8 cellular contexts compared by ENCODE assay signal in the genomic region with DNA sequence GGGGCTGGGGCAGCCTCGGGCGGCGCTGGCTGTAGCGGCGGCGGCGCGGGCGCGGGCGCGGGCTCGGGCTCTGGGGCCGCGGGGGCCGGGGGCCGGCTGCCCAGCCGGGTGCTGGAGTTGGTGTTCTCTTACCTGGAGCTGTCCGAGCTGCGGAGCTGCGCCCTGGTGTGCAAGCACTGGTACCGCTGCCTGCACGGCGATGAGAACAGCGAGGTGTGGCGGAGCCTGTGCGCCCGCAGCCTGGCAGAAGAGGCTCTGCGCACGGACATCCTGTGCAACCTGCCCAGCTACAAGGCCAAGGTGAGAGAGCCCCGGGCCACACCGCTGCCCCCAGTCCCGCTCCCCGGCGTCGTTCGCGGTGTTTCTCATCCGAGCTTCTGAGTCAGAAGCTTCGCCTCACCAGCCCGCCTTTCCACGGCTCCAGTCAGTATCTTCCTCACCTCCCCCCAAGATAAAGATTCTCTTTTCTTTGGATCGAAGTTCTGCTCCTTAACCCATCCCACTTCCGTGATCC. TPM values are rescaled to one million over a fixed set of nuclear protein-coding genes. Genes with fewer than 3 reads are reported as not detected.
DNase-seq lines count a peak whose midpoint lies in the region; ATAC-seq and TF ChIP-seq lines count a peak whose summit lies in the region.

No MANE protein-coding gene starts in this region.

- H2BK15ac ChIP-seq in neuronal stem cell (ENCODE audit: low read length): no peak overlapping the region

- no peak for TF ChIP-seq CTCF in fibroblast of villous mesenchyme (IDR thresholded peaks at IDR 0.05; ENCODE audit: insufficient read depth, low read depth, low read length)
- no peak for TF ChIP-seq CTCF in tibial nerve (IDR thresholded peaks at IDR 0.05)

- H3K27ac ChIP-seq in neuronal stem cell (replicated peaks; ENCODE audit: low read length) (no peak overlapping the region), tibial nerve (peak overlapping the region in 3 of 4 donors; percentile 81 to 92 (median 84))

- no peak overlapping the region for H2BK5ac ChIP-seq in neuronal stem cell (ENCODE audit: low read length)

- H3K4me3 ChIP-seq in fibroblast of villous mesenchyme (ENCODE audit: low read depth, low read length) (peak overlapping the region; percentile 100), neuronal stem cell (ENCODE audit: low read length in 2 of 2) (peak overlapping the region; percentile 85 to 98), tibial nerve (peak overlapping the region; percentile 65 to 98 (median 87))

- peak; percentile 50 for DNase-seq in NCI-H2107 (lab: John Stamatoyannopoulos, UW)
- no peak for DNase-seq in NCI-H2107 treated with DMSO at 0.1 percent for 48 hours (lab: John Stamatoyannopoulos, UW; ENCODE audit: unreplicated experiment)
- peak; percentile 36 for DNase-seq in NCI-H345 treated with DMSO at 0.1 percent for 48 hours (lab: John Stamatoyannopoulos, UW; ENCODE audit: unreplicated experiment)
- peak; percentile 38 for DNase-seq in activated T-helper 1 cell treated with Interleukin-2 at 50 U/mL for 16 hours (ENCODE audit: low read depth)
- DNase-seq in fibroblast of villous mesenchyme (ENCODE audit: low read depth): peak; percentile 30
- no peak for DNase-seq in neuronal stem cell (ENCODE audit: low spot score)
- DNase-seq in tibial nerve (ENCODE audit: low spot score in 2 of 2): no peak

- peak; percentile 33 for ATAC-seq in HG02870 (IDR thresholded peaks at IDR 0.05; ENCODE audit: unreplicated experiment)

- H3K27me3 ChIP-seq in neuronal stem cell (ENCODE audit: control insufficient read depth in 3 of 3, insufficient read depth in 3 of 3, low read depth in 1 of 3, low read length in 3 of 3) (no peaks in the 10 kb centered on the region), tibial nerve (no peaks in the 10 kb centered on the region)

- H2BK12ac ChIP-seq in neuronal stem cell (ENCODE audit: low read length): no peak overlapping the region

- peak overlapping the region; percentile 82 for H3K4me2 ChIP-seq in neuronal stem cell (ENCODE audit: insufficient read depth, low read length, poor library complexity, severe bottlenecking)

- peak overlapping the region; percentile 25 for H2AK5ac ChIP-seq in neuronal stem cell (ENCODE audit: low read depth, low read length)

- H3K4me1 ChIP-seq in neuronal stem cell (ENCODE audit: control insufficient read depth in 2 of 2, insufficient read depth in 1 of 2, low read depth in 1 of 2, low read length in 2 of 2): peaks cover 1 to 5% of the 10 kb centered on the region in 2 donors
- peaks cover 0 to 47% (median 15%) of the 10 kb centered on the region in 4 donors for H3K4me1 ChIP-seq in tibial nerve

- H4K91ac ChIP-seq in neuronal stem cell (ENCODE audit: low read depth, low read length, poor library complexity): no peak overlapping the region

- no peak for TF ChIP-seq EP300 in tibial nerve (IDR thresholded peaks at IDR 0.05)

- TF ChIP-seq POLR2A in tibial nerve (IDR thresholded peaks at IDR 0.05): no peak

- H4K8ac ChIP-seq in neuronal stem cell (ENCODE audit: low read depth, low read length): peak overlapping the region; percentile 29

- WGBS in neuronal stem cell (ENCODE audit: extremely low coverage in 2 of 2, insufficient read length in 2 of 2, insufficient replicate concordance in 1 of 2), 2 donors: no CpG with 5 or more reads among the region's 44 CpGs
- 0 to 1% methylated on average over 20 of the region's 44 CpGs for WGBS in tibial nerve, 2 donors

- H3K14ac ChIP-seq in neuronal stem cell (ENCODE audit: low read length): no peak overlapping the region

- H2BK120ac ChIP-seq in neuronal stem cell (ENCODE audit: low read depth, low read length): no peak overlapping the region

- H3K79me1 ChIP-seq in neuronal stem cell (ENCODE audit: low read depth, low read length): peaks cover 4% of the 10 kb centered on the region

- H3K9me3 ChIP-seq in neuronal stem cell (replicated peaks in 1 of 2; ENCODE audit: control insufficient read depth in 2 of 2, insufficient read depth in 1 of 2, low read depth in 1 of 2, low read length in 2 of 2) (no peaks in the 10 kb centered on the region), tibial nerve (no peaks in the 10 kb centered on the region)

- peak overlapping the region; percentile 91 for H3K9ac ChIP-seq in neuronal stem cell (ENCODE audit: low read depth, low read length, poor library complexity)

- H3K36me3 ChIP-seq in neuronal stem cell (replicated peaks in 1 of 2; ENCODE audit: control insufficient read depth in 2 of 2, insufficient read depth in 2 of 2, low read length in 2 of 2) (peaks cover 5 to 30% of the 10 kb centered on the region in 2 donors), tibial nerve (peaks cover 0 to 14% (median 0%) of the 10 kb centered on the region in 3 donors)

- peak overlapping the region; percentile 89 for H3K23ac ChIP-seq in neuronal stem cell (ENCODE audit: low read depth, low read length, poor library complexity)

- peak overlapping the region; percentile 7 for H3K18ac ChIP-seq in neuronal stem cell (ENCODE audit: low read length)

- peak overlapping the region; percentile 92 for H2AFZ ChIP-seq in neuronal stem cell (ENCODE audit: low read length)

- no peak overlapping the region for H3K4ac ChIP-seq in neuronal stem cell (ENCODE audit: low read length)

RNA-seq across cellular contexts. Expression of a gene that starts 0.6 kb away (rescaled TPM):
- total RNA-seq in fibroblast of villous mesenchyme (9.3 and 12.5 TPM in 2 replicates), tibial nerve (10 to 100 TPM in 1 of 4 donors, 1 to 10 TPM in 3; 7.8 to 14.9 (median 8.7) TPM)
- polyA plus RNA-seq in neuronal stem cell (2013, experiment 1 of 2): 10.3 TPM
- 10.8 TPM for polyA plus RNA-seq in neuronal stem cell (2013, experiment 2 of 2)

RNA-seq across cellular contexts. Expression of a gene that starts 0.7 kb away (rescaled TPM):
- total RNA-seq in fibroblast of villous mesenchyme (5.5 and 6.9 TPM in 2 replicates), tibial nerve (10 to 100 TPM in 1 of 4 donors, 1 to 10 TPM in 3; 6.1 to 17.4 (median 9.1) TPM)
- 12.4 TPM for polyA plus RNA-seq in neuronal stem cell (2013, experiment 1 of 2)
- polyA plus RNA-seq in neuronal stem cell (2013, experiment 2 of 2): 12.2 TPM

RNA-seq across cellular contexts. Expression of a gene that starts 53.9 kb away (rescaled TPM):
- total RNA-seq in fibroblast of villous mesenchyme (under 0.01 TPM in 1 of 2 replicates, not detected in the other), tibial nerve (not detected)
- not detected for polyA plus RNA-seq in neuronal stem cell (2013, experiment 1 of 2)
- polyA plus RNA-seq in neuronal stem cell (2013, experiment 2 of 2): 0.01 TPM

Comparison
In these comparisons a context has a peak if more than half of its experiments do, and no peak if none do; other contexts are left out.
1. DNase-seq: peak in NCI-H2107 (single experiment), NCI-H345 treated with DMSO at 0.1 percent for 48 hours (single experiment), activated T-helper 1 cell treated with Interleukin-2 at 50 U/mL for 16 hours (single experiment) and fibroblast of villous mesenchyme (single experiment); none in NCI-H2107 treated with DMSO at 0.1 percent for 48 hours (single experiment), neuronal stem cell (single experiment) and tibial nerve (0 of 2).
2. Peak in every context shown above with its lines, with median percentiles within 50 percentile points of each other: H3K4me3 ChIP-seq.